Comparison of ENCODE assay signal across 25 cellular contexts in genomic region chr4:156346959-156347385, GRCh38.
DNase-seq lines count a peak whose midpoint lies in the region; ATAC-seq and TF ChIP-seq lines count a peak whose summit lies in the region.
"Had no signal": no experiment of that assay in that cellular context is flagged by ENCODE, and none has a peak within 500 bp of the region (broad histone marks: within the 10 kb centered on the region; RNA-seq: fewer than 3 reads in every experiment).

No MANE protein-coding gene starts in this region.

- H3K79me2 ChIP-seq in PC-3 (ENCODE audit: low read length): no peaks in the 10 kb centered on the region
- no peaks in the 10 kb centered on the region for H3K79me2 ChIP-seq in mesendoderm (ENCODE audit: control insufficient read depth, insufficient read depth, low read length)

- BruUV-seq in PC-3 (replicated peaks; lab: Mats Ljungman, UMichigan): no TSS peak

- TF ChIP-seq CTCF in PC-3 (conservative IDR thresholded peaks at IDR 0.05; ENCODE audit: low read depth, low read length): no peak
- TF ChIP-seq CTCF in epithelial cell of proximal tubule (conservative IDR thresholded peaks at IDR 0.05; ENCODE audit: low read depth, low read length): no peak
- TF ChIP-seq CTCF in CD4-positive, alpha-beta T cell (IDR thresholded peaks at IDR 0.05): no peak

- no peak overlapping the region for H4K5ac ChIP-seq in mesendoderm (ENCODE audit: low read length)

- peak overlapping the region; percentile 61 for H3K4me2 ChIP-seq in PC-3 (ENCODE audit: low read length)
- no peak overlapping the region for H3K4me2 ChIP-seq in mesendoderm (ENCODE audit: low read length)
- H3K4me2 ChIP-seq: KMS-11 had no signal

- H3K27me3 ChIP-seq in PC-3 (ENCODE audit: low read length): no peaks in the 10 kb centered on the region
- no peaks in the 10 kb centered on the region for H3K27me3 ChIP-seq in mesendoderm (ENCODE audit: insufficient read depth, low read length, poor library complexity)
- H3K27me3 ChIP-seq in CD4-positive, alpha-beta T cell (ENCODE audit: control insufficient read depth, insufficient read depth, low read length): no peaks in the 10 kb centered on the region
- H3K27me3 ChIP-seq: upper lobe of left lung had no signal

- H3K4ac ChIP-seq in mesendoderm (ENCODE audit: low read depth, low read length): no peak overlapping the region

- CTCF ChIA-PET in PC-3 (lab: Charles Lee): no interaction called here
- CTCF ChIA-PET in CD4-positive, alpha-beta T cell (lab: Charles Lee): no interaction called here

- H4K8ac ChIP-seq in mesendoderm (ENCODE audit: low read depth, low read length): no peak overlapping the region

- no peak overlapping the region for H3K4me3 Mint-ChIP-seq in CD4-positive, alpha-beta T cell
- H3K4me3 Mint-ChIP-seq: activated CD4-positive, alpha-beta memory T cell treated with anti-CD3 and anti-CD28 coated beads for 36 hours; memory B cell; naive B cell had no signal

- intact Hi-C loops in PC-3 (cut with micrococcal nuclease): no loop called here
- intact Hi-C loops in CD4-positive, alpha-beta T cell (cut with DNase I, micrococcal nuclease): no loop called here

- no peak overlapping the region; the same call in 1 of the 2 replicates for H3K9ac ChIP-seq in PC-3 (ENCODE audit: low read length)
- H3K9ac ChIP-seq in mesendoderm (ENCODE audit: low read length): no peak overlapping the region
- H3K9ac ChIP-seq: KMS-11 had no signal

- H3K56ac ChIP-seq in mesendoderm (ENCODE audit: low read length): no peak overlapping the region

- H3K9me2 ChIP-seq in PC-3 (replicated peaks; ENCODE audit: low read length): no peaks in the 10 kb centered on the region

- H3K27ac ChIP-seq in PC-3 (ENCODE audit: low read length) (peak overlapping the region; percentile 76), mesendoderm (ENCODE audit: low read depth, low read length) (peak overlapping the region; percentile 76)
- no peak overlapping the region for H3K27ac ChIP-seq in CD4-positive, alpha-beta T cell (ENCODE audit: low read depth, low read length)
- H3K27ac ChIP-seq: KMS-11, upper lobe of left lung had no signal

- no peaks in the 10 kb centered on the region for H3K27me3 Mint-ChIP-seq in CD4-positive, alpha-beta T cell
- H3K27me3 Mint-ChIP-seq: activated CD4-positive, alpha-beta memory T cell treated with anti-CD3 and anti-CD28 coated beads for 36 hours; memory B cell; naive B cell had no signal

- peak; percentile 59 for ATAC-seq in PC-3
- ATAC-seq in CD4-positive, alpha-beta T cell (ENCODE audit: poor library complexity): no peak
- ATAC-seq: right cardiac atrium had no signal

- H4K20me1 ChIP-seq in PC-3 (ENCODE audit: low read length): no peaks in the 10 kb centered on the region

- H2AK5ac ChIP-seq in mesendoderm (ENCODE audit: low read length): no peak overlapping the region

- no peak overlapping the region for H3K27ac Mint-ChIP-seq in CD4-positive, alpha-beta T cell
- H3K27ac Mint-ChIP-seq: activated CD4-positive, alpha-beta memory T cell treated with anti-CD3 and anti-CD28 coated beads for 36 hours; memory B cell; naive B cell had no signal

- in situ Hi-C loops in G401 (cut with HindIII; ENCODE audit: low sequenced_read_pairs): no loop called here

- H3K4me1 Mint-ChIP-seq in CD4-positive, alpha-beta T cell (ENCODE audit: low read depth): no peaks in the 10 kb centered on the region
- H3K4me1 Mint-ChIP-seq: memory B cell, naive B cell had no signal

- POLR2A ChIA-PET in PC-3 (lab: Charles Lee; ENCODE audit: unreplicated experiment): no interaction called here
- POLR2A ChIA-PET in CD4-positive, alpha-beta T cell (lab: Charles Lee): no interaction called here

- no peaks in the 10 kb centered on the region for H3K9me3 Mint-ChIP-seq in CD4-positive, alpha-beta T cell
- H3K9me3 Mint-ChIP-seq: memory B cell, naive B cell had no signal

- no peak overlapping the region for H2AFZ ChIP-seq in PC-3 (ENCODE audit: low read length)

- H3K4me1 ChIP-seq in PC-3 (ENCODE audit: insufficient read depth, low read length): peaks cover 24% of the 10 kb centered on the region
- peaks cover 6% of the 10 kb centered on the region for H3K4me1 ChIP-seq in mesendoderm (ENCODE audit: control insufficient read depth, low read depth, low read length)
- H3K4me1 ChIP-seq: upper lobe of left lung had no signal

- DNase-seq in G401 (ENCODE audit: low spot score) (peak; percentile 4), PC-3 (peak; percentile 36), epithelial cell of proximal tubule (ENCODE audit: low read depth) (peak; percentile 25), mesendoderm (peak; percentile 98), DMS79 treated with DMSO at 0.1 percent for 48 hours (lab: John Stamatoyannopoulos, UW) (no peak), GOT3 (lab: John Stamatoyannopoulos, UW) (no peak), medulla oblongata (ENCODE audit: extremely low spot score) (no peak)
- no peak for DNase-seq in CD4-positive, alpha-beta T cell
- DNase-seq: activated CD4-positive, alpha-beta memory T cell treated with anti-CD3 and anti-CD28 coated beads for 36 hours; activated gamma-delta T cell treated with Interleukin-2 at 50 U/mL for 16 hours; activated T-cell treated with anti-CD3 and anti-CD28 coated beads for 4 hours; C1 segment of cervical spinal cord; head of caudate nucleus; kidney; MV-4-11; naive B cell; NCI-H1694; NCI-H2171 treated with DMSO at 0.1 percent for 48 hours; NCI-H69; right cardiac atrium; Right ventricle myocardium superior; stimulated activated CD8-positive, alpha-beta memory T cell treated with anti-CD3 and anti-CD28 coated beads, Interleukin-4, amount 100 ng/mL, for 48 hours; upper lobe of left lung had no signal

- H3K23ac ChIP-seq in mesendoderm (ENCODE audit: low read length): no peak overlapping the region

- H2BK15ac ChIP-seq in mesendoderm (replicated peaks; ENCODE audit: low read depth): no peak overlapping the region

- peak overlapping the region; percentile 34; the same call in 1 of the 2 replicates for H3K4me3 ChIP-seq in PC-3 (ENCODE audit: low read length)
- H3K4me3 ChIP-seq in epithelial cell of proximal tubule (ENCODE audit: low read depth, low read length): no peak overlapping the region
- H3K4me3 ChIP-seq in mesendoderm (ENCODE audit: low read length): no peak overlapping the region
- H3K4me3 ChIP-seq: upper lobe of left lung had no signal

- no peaks in the 10 kb centered on the region for H3K9me3 ChIP-seq in PC-3 (ENCODE audit: low read length)
- H3K9me3 ChIP-seq in CD4-positive, alpha-beta T cell (ENCODE audit: control insufficient read depth, low read length): no peaks in the 10 kb centered on the region
- H3K9me3 ChIP-seq: upper lobe of left lung had no signal

- no peaks in the 10 kb centered on the region for H3K36me3 Mint-ChIP-seq in CD4-positive, alpha-beta T cell (ENCODE audit: low read depth)
- H3K36me3 Mint-ChIP-seq: activated CD4-positive, alpha-beta memory T cell treated with anti-CD3 and anti-CD28 coated beads for 36 hours; memory B cell; naive B cell had no signal

- no peaks in the 10 kb centered on the region for H3F3A ChIP-seq in PC-3 (ENCODE audit: low read length, unreplicated experiment)

- H3K79me1 ChIP-seq in mesendoderm (ENCODE audit: low read length): no peaks in the 10 kb centered on the region

- peak overlapping the region; percentile 98 for H2BK5ac ChIP-seq in mesendoderm (ENCODE audit: low read length)

- H3K36me3 ChIP-seq in PC-3 (ENCODE audit: low read depth, low read length) (no peaks in the 10 kb centered on the region), mesendoderm (ENCODE audit: control insufficient read depth, insufficient read depth, low read length) (no peaks in the 10 kb centered on the region)
- H3K36me3 ChIP-seq: upper lobe of left lung had no signal

- peak overlapping the region; percentile 99 for H2BK120ac ChIP-seq in mesendoderm (ENCODE audit: low read depth, low read length)

- H3K18ac ChIP-seq in mesendoderm (ENCODE audit: low read length): no peak overlapping the region

Comparison
In these comparisons a context has a peak if more than half of its experiments do, and no peak if none do; other contexts are left out.
1. DNase-seq: peak in G401 (single experiment), PC-3 (single experiment), epithelial cell of proximal tubule (single experiment) and mesendoderm (single experiment); none in DMS79 treated with DMSO at 0.1 percent for 48 hours (single experiment), GOT3 (single experiment), CD4-positive, alpha-beta T cell (0 of 10) and medulla oblongata (single experiment).